Comparison of ENCODE assay signal across 1 cellular context in the genomic region with DNA sequence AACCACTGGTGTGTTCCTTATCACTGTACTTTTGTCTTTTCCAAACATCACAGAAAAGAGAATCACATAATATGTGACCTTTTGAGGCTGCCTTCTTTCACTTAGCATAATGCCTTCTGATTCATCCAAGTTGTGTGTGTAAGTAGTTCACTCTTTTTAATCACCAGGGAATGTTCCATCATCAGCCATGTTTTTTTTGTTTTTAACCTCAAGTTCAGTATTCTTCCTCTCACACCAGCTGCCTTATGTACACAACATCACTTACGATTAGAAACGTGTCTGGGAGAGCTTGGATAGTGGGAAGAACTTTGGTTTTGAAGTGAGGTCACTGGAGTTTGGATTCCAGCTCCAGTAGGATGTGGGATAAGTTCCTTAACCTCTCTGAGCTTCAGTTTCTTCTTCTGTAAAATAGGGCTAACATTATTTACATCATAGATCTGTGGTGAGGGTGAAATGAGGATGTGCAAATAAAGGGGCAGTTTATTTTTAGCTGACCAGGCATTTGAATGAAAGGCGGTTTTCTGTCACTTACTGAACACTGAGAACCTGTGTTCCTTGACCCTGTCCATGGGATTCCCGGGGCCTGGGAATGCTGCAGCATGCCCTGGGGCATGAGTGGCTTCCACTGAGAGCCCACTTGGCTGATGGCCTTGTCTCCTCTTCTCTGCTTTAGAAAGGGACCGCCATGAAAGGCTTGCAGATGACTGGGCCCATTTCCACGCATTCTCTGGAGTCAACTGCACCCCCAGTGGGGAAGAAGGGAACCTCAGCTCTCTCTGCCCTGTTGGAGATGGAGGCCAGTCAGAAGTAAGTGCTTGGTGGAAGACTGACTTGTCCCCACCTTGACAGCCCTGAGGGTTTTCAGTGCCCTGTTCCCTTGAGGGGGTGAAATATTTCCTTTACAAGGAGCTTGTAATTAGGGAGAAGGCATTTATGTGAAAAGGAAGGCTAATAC.
A peak's percentile ranks its signal among the peaks of the same experiment; 100 is the strongest.
TF ChIP-seq lines count a peak whose summit lies in the region.

No MANE protein-coding gene starts in this region.

TF ChIP-seq in HepG2, 621 proteins besides CTCF, POLR2A, EP300 and RAD21 (continued from another document):
- peak; percentile 40; the same call in 1 of the 2 replicates for TF ChIP-seq STAG1 (CRISPR knock-in tag; IDR thresholded peaks at IDR 0.05)
- TF ChIP-seq KAT8 (CRISPR knock-in tag; IDR thresholded peaks at IDR 0.05), result no peak
- peak; percentile 41; the same call in 1 of the 2 replicates for TF ChIP-seq MAFF (IDR thresholded peaks at IDR 0.05; ENCODE audit: low read depth, low read length)
- TF ChIP-seq ZNF775 (CRISPR knock-in tag; IDR thresholded peaks at IDR 0.05; ENCODE audit: borderline replicate concordance), result no peak
- TF ChIP-seq, protein P1, sequence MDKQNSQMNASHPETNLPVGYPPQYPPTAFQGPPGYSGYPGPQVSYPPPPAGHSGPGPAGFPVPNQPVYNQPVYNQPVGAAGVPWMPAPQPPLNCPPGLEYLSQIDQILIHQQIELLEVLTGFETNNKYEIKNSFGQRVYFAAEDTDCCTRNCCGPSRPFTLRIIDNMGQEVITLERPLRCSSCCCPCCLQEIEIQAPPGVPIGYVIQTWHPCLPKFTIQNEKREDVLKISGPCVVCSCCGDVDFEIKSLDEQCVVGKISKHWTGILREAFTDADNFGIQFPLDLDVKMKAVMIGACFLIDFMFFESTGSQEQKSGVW (CRISPR knock-in tag; IDR thresholded peaks at IDR 0.05; ENCODE audit: borderline replicate concordance), result no peak
- TF ChIP-seq, protein P2, sequence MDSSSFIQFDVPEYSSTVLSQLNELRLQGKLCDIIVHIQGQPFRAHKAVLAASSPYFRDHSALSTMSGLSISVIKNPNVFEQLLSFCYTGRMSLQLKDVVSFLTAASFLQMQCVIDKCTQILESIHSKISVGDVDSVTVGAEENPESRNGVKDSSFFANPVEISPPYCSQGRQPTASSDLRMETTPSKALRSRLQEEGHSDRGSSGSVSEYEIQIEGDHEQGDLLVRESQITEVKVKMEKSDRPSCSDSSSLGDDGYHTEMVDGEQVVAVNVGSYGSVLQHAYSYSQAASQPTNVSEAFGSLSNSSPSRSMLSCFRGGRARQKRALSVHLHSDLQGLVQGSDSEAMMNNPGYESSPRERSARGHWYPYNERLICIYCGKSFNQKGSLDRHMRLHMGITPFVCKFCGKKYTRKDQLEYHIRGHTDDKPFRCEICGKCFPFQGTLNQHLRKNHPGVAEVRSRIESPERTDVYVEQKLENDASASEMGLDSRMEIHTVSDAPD (CRISPR knock-in tag; IDR thresholded peaks at IDR 0.05), result no peak
- no peak for TF ChIP-seq ZNF598 (CRISPR knock-in tag; IDR thresholded peaks at IDR 0.05; ENCODE audit: borderline replicate concordance)
- TF ChIP-seq SIX4 (CRISPR knock-in tag; IDR thresholded peaks at IDR 0.05), result no peak
- TF ChIP-seq ZNF3 (CRISPR knock-in tag; IDR thresholded peaks at IDR 0.05), result no peak
- TF ChIP-seq ZNF263 (CRISPR knock-in tag; IDR thresholded peaks at IDR 0.05), result no peak
- no peak for TF ChIP-seq THYN1 (CRISPR knock-in tag; IDR thresholded peaks at IDR 0.05; ENCODE audit: borderline replicate concordance, low read depth)
